Comparison of ENCODE assay signal across 23 cellular contexts in genomic region chr6:151610336-151610735, GRCh38.
A peak's percentile ranks its signal among the peaks of the same experiment; 100 is the strongest.
DNase-seq lines count a peak whose midpoint lies in the region; ATAC-seq, FAIRE-seq and TF ChIP-seq lines count a peak whose summit lies in the region.
"Had no signal": no experiment of that assay in that cellular context is flagged by ENCODE, and none has a peak within 500 bp of the region (broad histone marks: within the 10 kb centered on the region; RNA-seq: fewer than 3 reads in every experiment).

No MANE protein-coding gene starts in this region.

- H3K4me3 ChIP-seq in adipocyte (ENCODE audit: low read length) (peak overlapping the region; percentile 41), fibroblast of mammary gland (ENCODE audit: control insufficient read depth, low read depth, low read length) (no peak overlapping the region)
- H3K4me3 ChIP-seq: GM12878, GM23248 had no signal

- peaks cover 10% of the 10 kb centered on the region for H3K9me3 ChIP-seq in adipocyte (ENCODE audit: control insufficient read depth, low read length)
- H3K9me3 ChIP-seq: BE2C had no signal

- H3K36me3 ChIP-seq in adipocyte (ENCODE audit: control insufficient read depth, insufficient read depth, low read length, severe bottlenecking): no peaks in the 10 kb centered on the region
- H3K36me3 ChIP-seq: BE2C had no signal

- peaks cover 26% of the 10 kb centered on the region for H3K4me1 Mint-ChIP-seq in nephron
- H3K4me1 Mint-ChIP-seq: CD4-positive, CD25-positive, alpha-beta regulatory T cell; CD8-positive, alpha-beta memory T cell had no signal

- H3K27ac Mint-ChIP-seq in nephron: peak overlapping the region; percentile 22 to 94 (median 88)
- H3K27ac Mint-ChIP-seq: CD4-positive, CD25-positive, alpha-beta regulatory T cell; CD8-positive, alpha-beta memory T cell; HFFc6 had no signal

- H3K4me1 ChIP-seq in adipocyte (ENCODE audit: control insufficient read depth, insufficient read depth, low read length): peaks cover 20% of the 10 kb centered on the region
- H3K4me1 ChIP-seq: BE2C had no signal

- no peak for ATAC-seq in HG03025 (IDR thresholded peaks at IDR 0.05; ENCODE audit: low FRiP score, unreplicated experiment)
- ATAC-seq: GM12878, HCT116 had no signal

- TF ChIP-seq CTCF in fibroblast of mammary gland (conservative IDR thresholded peaks at IDR 0.05; ENCODE audit: control insufficient read depth, insufficient read depth, low read depth, low read length) (no peak), nephron (IDR thresholded peaks at IDR 0.05; ENCODE audit: unreplicated experiment in 3 of 3) (no peak)

- FAIRE-seq in urothelium cell line (lab: Jason Lieb, UNC): peak; percentile 74
- FAIRE-seq: GM12878, H54, HTR-8/SVneo had no signal

- no peak overlapping the region for H3K9ac ChIP-seq in adipocyte (ENCODE audit: low read length)
- H3K9ac ChIP-seq: GM23248 had no signal

- H3K27me3 ChIP-seq in adipocyte (replicated peaks; ENCODE audit: control insufficient read depth, insufficient read depth, low read length): no peaks in the 10 kb centered on the region

- no peaks in the 10 kb centered on the region for H3K9me3 Mint-ChIP-seq in nephron

- no peak for DNase-seq in adipocyte (ENCODE audit: low read depth)
- peak; percentile 12 for DNase-seq in fibroblast of mammary gland (ENCODE audit: low read depth)
- no peak for DNase-seq in urothelium cell line (ENCODE audit: low spot score)
- DNase-seq in Ammon's horn (ENCODE audit: low spot score): no peak
- no peak for DNase-seq in NOMO-1 treated with DMSO at 0.1 percent for 48 hours (lab: John Stamatoyannopoulos, UW; ENCODE audit: unreplicated experiment)
- DNase-seq: BE2C; C1 segment of cervical spinal cord; CD4-positive, CD25-positive, alpha-beta regulatory T cell; CD8-positive, alpha-beta memory T cell; COR-L47; DMS 273 treated with DMSO at 0.1 percent for 48 hours; DMS53; DND-41; EL; GM23248; HFFc6; IMR-90 had no signal

- H3K36me3 Mint-ChIP-seq in nephron (ENCODE audit: low read depth): no peaks in the 10 kb centered on the region
- H3K36me3 Mint-ChIP-seq: CD4-positive, CD25-positive, alpha-beta regulatory T cell; CD8-positive, alpha-beta memory T cell had no signal

- no peak overlapping the region for H3K4me3 Mint-ChIP-seq in nephron
- H3K4me3 Mint-ChIP-seq: CD4-positive, CD25-positive, alpha-beta regulatory T cell; CD8-positive, alpha-beta memory T cell; HFFc6 had no signal

- H3K27me3 Mint-ChIP-seq in nephron (ENCODE audit: low read depth): no peaks in the 10 kb centered on the region
